In the genomic region with DNA sequence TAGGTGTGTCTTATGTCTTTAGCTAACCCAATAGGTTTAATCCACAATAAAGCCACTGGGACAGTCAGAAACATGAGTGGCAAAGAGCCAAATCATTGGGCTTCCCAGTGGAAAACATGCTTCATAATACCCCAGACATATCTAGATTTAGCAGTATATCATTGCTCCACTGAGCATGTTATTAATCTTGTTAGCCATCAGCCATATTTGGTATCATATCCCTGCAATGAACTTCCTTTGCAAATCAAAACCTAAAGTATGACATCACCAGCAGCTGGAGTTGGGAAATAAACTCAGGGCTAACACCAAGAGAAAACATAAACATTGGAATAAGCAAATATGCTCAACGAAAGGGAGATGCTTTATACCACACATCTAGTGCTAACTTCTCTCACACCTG, we compare ENCODE assay signal across 1 cellular context.
TF ChIP-seq lines count a peak whose summit lies in the region.

No MANE protein-coding gene starts in this region.

TF ChIP-seq in Ishikawa, 13 proteins besides CTCF, POLR2A, EP300 and RAD21 (continued from another document):
- no peak for TF ChIP-seq REST (IDR thresholded peaks at IDR 0.05; ENCODE audit: low read depth)
- TF ChIP-seq ZBTB7A (IDR thresholded peaks at IDR 0.05; ENCODE audit: low read depth), result no peak
- TF ChIP-seq, protein P1, sequence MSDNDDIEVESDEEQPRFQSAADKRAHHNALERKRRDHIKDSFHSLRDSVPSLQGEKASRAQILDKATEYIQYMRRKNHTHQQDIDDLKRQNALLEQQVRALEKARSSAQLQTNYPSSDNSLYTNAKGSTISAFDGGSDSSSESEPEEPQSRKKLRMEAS (IDR thresholded peaks at IDR 0.05), result no peak
- no peak for TF ChIP-seq EGR1 (IDR thresholded peaks at IDR 0.05)
